2 cellular contexts compared by ENCODE assay signal in genomic region chr21:42291751-42292562, GRCh38.
A peak's percentile ranks its signal among the peaks of the same experiment; 100 is the strongest.
TF ChIP-seq lines count a peak whose summit lies in the region.

No MANE protein-coding gene starts in this region.

TF ChIP-seq in WTC11, 78 proteins besides CTCF, POLR2A, EP300 and RAD21:
- no peak for TF ChIP-seq ZNF512 (CRISPR knock-in tag; IDR thresholded peaks at IDR 0.05; ENCODE audit: borderline replicate concordance)
- TF ChIP-seq TEAD1 (CRISPR knock-in tag; IDR thresholded peaks at IDR 0.05), result no peak
- TF ChIP-seq ETV6 (CRISPR knock-in tag; IDR thresholded peaks at IDR 0.05), result no peak
- TF ChIP-seq FOXP1 (CRISPR knock-in tag; IDR thresholded peaks at IDR 0.05; ENCODE audit: borderline replicate concordance), result no peak

TF ChIP-seq in HepG2, 621 proteins besides CTCF, POLR2A, EP300 and RAD21:
- TF ChIP-seq ZNF768 (CRISPR knock-in tag; IDR thresholded peaks at IDR 0.05), result peak; percentile 46; the same call in 1 of the 2 replicates
- TF ChIP-seq ZNF629 (CRISPR knock-in tag; conservative IDR thresholded peaks at IDR 0.05), result peak; percentile 66
- TF ChIP-seq HNRNPL (IDR thresholded peaks at IDR 0.05; ENCODE audit: low read depth, low read length), result 0 out of 2 replicates have a peak, but pooled peaks have one; percentile 60
- no peak for TF ChIP-seq ZNF10 (CRISPR knock-in tag; IDR thresholded peaks at IDR 0.05; ENCODE audit: borderline replicate concordance, low read depth)
